28 cellular contexts compared by ENCODE assay signal in genomic region chr10:52756295-52756694, GRCh38. TPM values are rescaled to one million over a fixed set of nuclear protein-coding genes. Genes with fewer than 3 reads are reported as not detected.
"Had no signal": no experiment of that assay in that cellular context is flagged by ENCODE, and none has a peak within 500 bp of the region (broad histone marks: within the 10 kb centered on the region; RNA-seq: fewer than 3 reads in every experiment).

No MANE protein-coding gene starts in this region.

- H3K4me3 ChIP-seq: body of pancreas, heart right ventricle, ovary, psoas muscle, skin epidermis, stomach, suprapubic skin, transverse colon had no signal

- H3K27ac ChIP-seq: heart right ventricle, neutrophil, ovary, psoas muscle, stomach, suprapubic skin, transverse colon had no signal

- H3K4me1 ChIP-seq: body of pancreas, psoas muscle, stomach, suprapubic skin, transverse colon had no signal

- H3K36me3 ChIP-seq: heart right ventricle, neutrophil, ovary, stomach, suprapubic skin, transverse colon had no signal

- H3K27me3 ChIP-seq: body of pancreas, heart right ventricle, ovary, stomach, suprapubic skin, transverse colon had no signal

- ATAC-seq: activated T-cell treated with anti-CD3 and anti-CD28 coated beads, Interleukin-2, amount 50 U/mL, for 72 hours; body of pancreas; heart right ventricle; left lobe of liver; natural killer cell treated with Interleukin-12 subunit alpha and Interleukin-12 subunit beta and Interleukin-15 and Interleukin-18, amount 100 ng/mL, for 72 hours; psoas muscle; right cardiac atrium; stimulated activated memory B cell treated with anti-CD40 and anti-IgM and Interleukin-4, amounts not matched to agents 10 μg/mL and 1 μg/mL and 100 μg/mL, for 72 hours; T-helper 17 cell had no signal

- H3K9me3 ChIP-seq: body of pancreas, heart right ventricle, neutrophil, ovary, psoas muscle, stomach, suprapubic skin, transverse colon had no signal

- DNase-seq: activated CD4-positive, alpha-beta memory T cell treated with anti-CD3 and anti-CD28 coated beads for 36 hours; activated CD4-positive, alpha-beta T cell treated with anti-CD3 and anti-CD28 coated beads for 4 hours; activated CD4-positive, CD25-positive, alpha-beta regulatory T cell; activated effector memory CD4-positive, alpha-beta T cell treated with anti-CD3 and anti-CD28 coated beads, Interleukin-2, amount 50 U/mL, for 16 hours; activated naive CD4-positive, alpha-beta T cell treated with anti-CD3 and anti-CD28 coated beads, Interleukin-2, amount 10 ng/mL, durations not matched to agents 7 days and 5 days; activated T-cell treated with anti-CD3 and anti-CD28 coated beads, Interleukin-2, amount 50 U/mL, for 72 hours; body of pancreas; caudate nucleus; effector CD4-positive, alpha-beta T cell; foreskin fibroblast; heart right ventricle; ovary; psoas muscle; right cardiac atrium; stimulated activated CD4-positive, alpha-beta T cell treated with anti-CD3 and anti-CD28 coated beads, Interleukin-15, amount 100 ng/mL, for 24 hours; stomach; T-helper 17 cell; transverse colon had no signal

RNA-seq across cellular contexts. Expression of gene MBL2, which starts 16.3 kb away (rescaled TPM):
- total RNA-seq: activated CD4-positive, alpha-beta memory T cell treated with anti-CD3 and anti-CD28 coated beads for 36 hours; activated T-cell treated with anti-CD3 and anti-CD28 coated beads, Interleukin-2, amount 50 U/mL, for 72 hours; body of pancreas; epithelial cell of proximal tubule; fibroblast of lung; heart right ventricle; kidney epithelial cell; lung microvascular endothelial cell; natural killer cell treated with Interleukin-12 subunit alpha and Interleukin-12 subunit beta and Interleukin-15 and Interleukin-18, amount 100 ng/mL, for 72 hours; ovary; psoas muscle; right cardiac atrium; suprapubic skin; T-helper 17 cell; transverse colon had no signal
- polyA plus RNA-seq: fibroblast of lung, heart right ventricle, ovary, psoas muscle, right cardiac atrium, stomach had no signal
